9 cellular contexts compared by ENCODE assay signal in genomic region chr1:47533176-47534039, GRCh38.
DNase-seq lines count a peak whose midpoint lies in the region; ATAC-seq and TF ChIP-seq lines count a peak whose summit lies in the region.
"Had no signal": no experiment of that assay in that cellular context is flagged by ENCODE, and none has a peak within 500 bp of the region (broad histone marks: within the 10 kb centered on the region; RNA-seq: fewer than 3 reads in every experiment).

No MANE protein-coding gene starts in this region.

- H3K4me3 ChIP-seq in spleen, result peak overlapping the region; percentile 6 to 62 (median 24)
- H3K4me3 ChIP-seq: lung had no signal

- H3K9me3 Mint-ChIP-seq in CD4-positive, alpha-beta T cell, result peaks cover 5% of the 10 kb centered on the region
- peaks cover 11% of the 10 kb centered on the region for H3K9me3 Mint-ChIP-seq in chondrocyte (ENCODE audit: low read depth)

- H3K27me3 ChIP-seq in CD4-positive, alpha-beta T cell (ENCODE audit: control insufficient read depth, insufficient read depth, low read length), result peaks cover 49% of the 10 kb centered on the region
- H3K27me3 ChIP-seq in spleen (replicated peaks in 1 of 7), result peaks cover 0 to 68% (median 4%) of the 10 kb centered on the region in 7 donors

- H3K36me3 Mint-ChIP-seq in CD4-positive, alpha-beta T cell (ENCODE audit: low read depth), result no peaks in the 10 kb centered on the region
- H3K36me3 Mint-ChIP-seq in chondrocyte (ENCODE audit: low read depth), result no peaks in the 10 kb centered on the region

- H3K27ac ChIP-seq in CD4-positive, alpha-beta T cell (ENCODE audit: low read depth, low read length), result no peak overlapping the region
- H3K27ac ChIP-seq in spleen, result peak overlapping the region in 7 of 8 donors; percentile 47 to 66 (median 53)

- TF ChIP-seq CTCF in CD4-positive, alpha-beta T cell (IDR thresholded peaks at IDR 0.05), result no peak
- TF ChIP-seq CTCF in chondrocyte (IDR thresholded peaks at IDR 0.05), result no peak
- no peak for TF ChIP-seq CTCF in spleen (IDR thresholded peaks at IDR 0.05 in 8 of 11, conservative IDR thresholded peaks at IDR 0.05 in 3 of 11)

- 7 to 10% (median 9%) methylated on average over 49 to 57 of the region's 57 CpGs for WGBS in spleen, 5 donors

- no peak for ATAC-seq in CD4-positive, alpha-beta T cell (ENCODE audit: poor library complexity)

- no peak for TF ChIP-seq POLR2A in spleen (IDR thresholded peaks at IDR 0.05)

- CTCF ChIA-PET in CD4-positive, alpha-beta T cell (lab: Charles Lee), result interaction anchor here (1.4 kb wide), 1 partner anchor 97 kb away, joined by 5 read pairs; no protein-coding TSS in a partner anchor

- peaks cover 0 to 19% (median 5%) of the 10 kb centered on the region in 6 donors for H3K4me1 ChIP-seq in spleen

- peaks cover 16% of the 10 kb centered on the region for H3K4me1 Mint-ChIP-seq in CD4-positive, alpha-beta T cell (ENCODE audit: low read depth)
- H3K4me1 Mint-ChIP-seq in chondrocyte (ENCODE audit: low read depth), result peaks cover 21% of the 10 kb centered on the region

- peaks cover 10% of the 10 kb centered on the region for H3K9me3 ChIP-seq in CD4-positive, alpha-beta T cell (ENCODE audit: control insufficient read depth, low read length)
- peaks cover 0 to 19% (median 13%) of the 10 kb centered on the region in 8 donors for H3K9me3 ChIP-seq in spleen

- no peak overlapping the region for H3K27ac Mint-ChIP-seq in CD4-positive, alpha-beta T cell
- H3K27ac Mint-ChIP-seq in chondrocyte (ENCODE audit: unreplicated experiment), result peak overlapping the region; percentile 83

- H3K36me3 ChIP-seq in spleen, result no peaks in the 10 kb centered on the region

- intact Hi-C loops in CD4-positive, alpha-beta T cell (cut with DNase I, micrococcal nuclease), result no loop called here
- intact Hi-C loops in spleen (cut with DNase I; ENCODE audit: low total_unique reads), result no loop called here

- no peak for DNase-seq in CD4-positive, alpha-beta T cell
- DNase-seq in NCI-H1092 (lab: John Stamatoyannopoulos, UW) (peak; percentile 48), chondrocyte (ENCODE audit: low spot score) (no peak), kidney glomerular epithelial cell (lab: John Stamatoyannopoulos, UW) (peak; percentile 10), spleen (no peak), GDM1 (lab: John Stamatoyannopoulos, UW) (no peak), NAMALWA (ENCODE audit: low spot score) (no peak), cerebellar cortex (ENCODE audit: low spot score) (no peak)

- peaks cover 69% of the 10 kb centered on the region for H3K27me3 Mint-ChIP-seq in CD4-positive, alpha-beta T cell
- H3K27me3 Mint-ChIP-seq in chondrocyte (ENCODE audit: low read depth), result peaks cover 8% of the 10 kb centered on the region

- H3K4me3 Mint-ChIP-seq in CD4-positive, alpha-beta T cell, result peak overlapping the region; percentile 81
- peak overlapping the region; percentile 77 for H3K4me3 Mint-ChIP-seq in chondrocyte (ENCODE audit: unreplicated experiment)

- POLR2A ChIA-PET in CD4-positive, alpha-beta T cell (lab: Charles Lee), result no interaction called here

Comparison
In these comparisons a context has a peak if more than half of its experiments do, and no peak if none do; other contexts are left out.
1. DNase-seq: peak in NCI-H1092 (single experiment) and kidney glomerular epithelial cell (single experiment); none in CD4-positive, alpha-beta T cell (0 of 10), chondrocyte (single experiment), spleen (single experiment), GDM1 (single experiment), NAMALWA (single experiment) and cerebellar cortex (single experiment).